15 cellular contexts compared by ENCODE assay signal in the genomic region with DNA sequence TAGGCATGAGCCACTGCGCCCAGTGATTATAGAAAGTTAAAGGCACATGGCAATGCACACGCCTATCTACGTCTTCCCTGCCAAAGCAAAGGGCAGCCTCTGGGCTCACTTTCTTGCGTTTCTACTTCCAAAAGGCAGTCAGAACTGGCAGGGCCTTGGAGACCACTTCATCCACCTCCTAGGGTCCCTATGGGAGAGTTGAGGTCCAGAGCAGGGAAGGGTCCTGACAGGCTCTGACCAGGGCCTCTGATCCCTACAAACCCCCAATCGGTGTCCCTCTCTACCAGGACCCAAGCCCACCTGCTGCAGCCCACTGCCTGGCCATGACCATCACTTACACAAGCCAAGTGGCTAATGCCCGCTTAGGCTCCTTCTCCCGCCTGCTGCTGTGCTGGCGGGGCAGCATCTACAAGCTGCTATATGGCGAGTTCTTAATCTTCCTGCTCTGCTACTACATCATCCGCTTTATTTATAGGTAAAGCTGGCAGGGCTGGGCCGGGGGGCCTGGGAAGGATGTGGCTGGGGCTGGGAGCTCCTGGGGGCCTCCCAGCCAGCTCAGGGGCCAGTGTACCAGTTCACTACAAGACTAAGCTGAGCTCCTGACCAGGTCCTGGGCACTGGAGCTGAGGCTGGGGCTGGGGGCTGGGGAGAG.
"Had no signal": no experiment of that assay in that cellular context is flagged by ENCODE, and none has a peak within 500 bp of the region (broad histone marks: within the 10 kb centered on the region; RNA-seq: fewer than 3 reads in every experiment).

No MANE protein-coding gene starts in this region.

- H3K4me3 ChIP-seq: ascending aorta, cardiac muscle cell, coronary artery, gastrocnemius medialis, left ventricle myocardium inferior, smooth muscle cell, suprapubic skin had no signal

- H3K27ac ChIP-seq: ascending aorta, cardiac muscle cell, coronary artery, gastrocnemius medialis, left ventricle myocardium inferior, suprapubic skin had no signal

- DNase-seq: activated CD4-positive, alpha-beta T cell treated with anti-CD3 and anti-CD28 coated beads, Interleukin-2, amount 50 U/mL, for 48 hours; activated gamma-delta T cell treated with Interleukin-2 at 50 U/mL for 16 hours; activated T-cell treated with anti-CD3 and anti-CD28 coated beads, Interleukin-2, amount 50 U/mL, for 72 hours; effector memory CD4-positive, alpha-beta T cell; gastrocnemius medialis; left ventricle myocardium inferior; stimulated activated CD4-positive, alpha-beta T cell treated with anti-CD3 and anti-CD28 coated beads, Interleukin-1b, Interleukin-23, amount 100 ng/mL, for 48 hours; stimulated activated naive B cell treated with anti-CD40 and anti-IgM and Interleukin-4, amounts not matched to agents 10 μg/mL and 1 μg/mL and 100 μg/mL, for 72 hours; T-helper 2 cell had no signal

- H3K36me3 ChIP-seq: ascending aorta, cardiac muscle cell, gastrocnemius medialis, left ventricle myocardium inferior, suprapubic skin had no signal

- H3K9me3 ChIP-seq: ascending aorta, gastrocnemius medialis, left ventricle myocardium inferior, suprapubic skin had no signal

- ATAC-seq: activated CD4-positive, CD25-positive, alpha-beta regulatory T cell treated with anti-CD3 and anti-CD28 coated beads, Interleukin-2, amount 50 U/mL, for 24 hours; activated T-cell treated with anti-CD3 and anti-CD28 coated beads, Interleukin-2, amount 50 U/mL, for 72 hours; gastrocnemius medialis; stimulated activated naive B cell treated with anti-CD40 and anti-IgM and Interleukin-4, amounts not matched to agents 10 μg/mL and 1 μg/mL and 100 μg/mL, for 72 hours had no signal

- H3K27me3 ChIP-seq: ascending aorta had no signal

- H3K4me2 ChIP-seq: smooth muscle cell had no signal
